In the genomic region with DNA sequence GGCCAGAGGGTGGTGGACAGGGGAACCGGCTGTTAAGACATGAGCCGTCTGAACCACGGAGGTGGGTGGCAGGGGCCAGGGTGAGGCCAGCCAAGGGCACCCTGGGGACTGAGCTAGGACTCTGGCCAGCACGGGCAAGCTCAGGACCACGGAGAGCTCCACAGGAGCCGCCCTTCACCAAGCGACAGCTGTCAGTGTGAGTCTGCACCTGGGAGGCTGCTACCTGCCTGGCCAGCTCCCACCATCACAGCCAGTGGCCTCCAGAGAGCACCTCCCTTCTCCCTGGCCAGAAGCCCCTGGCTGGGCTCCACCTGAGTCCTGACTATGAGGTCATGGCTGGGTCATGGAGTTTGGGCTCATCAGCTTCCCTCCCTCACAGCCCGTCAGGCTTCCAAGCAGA, we compare ENCODE assay signal across 11 cellular contexts. TPM values are rescaled to one million over a fixed set of nuclear protein-coding genes. Genes with fewer than 3 reads are reported as not detected.
DNase-seq lines count a peak whose midpoint lies in the region; ATAC-seq and TF ChIP-seq lines count a peak whose summit lies in the region.
"Had no signal": no experiment of that assay in that cellular context is flagged by ENCODE, and none has a peak within 500 bp of the region (broad histone marks: within the 10 kb centered on the region; RNA-seq: fewer than 3 reads in every experiment).

No MANE protein-coding gene starts in this region.

- intact Hi-C loops in activated T-helper 2 cell treated with anti-CD3 and anti-CD28 coated beads, Interferon-gamma antibody, Interleukin-2, Interleukin-4, amounts not matched to agents 10 μg/mL and 5 μg/mL and 100 μg/mL, durations not matched to agents 14 hours and 24 hours and 36 hours (cut with micrococcal nuclease): no loop called here
- intact Hi-C loops in left colon (cut with DNase I, micrococcal nuclease) (no loop called here), prostate gland (cut with DNase I) (no loop called here)

- no peaks in the 10 kb centered on the region for H3K9me3 Mint-ChIP-seq in activated T-helper 2 cell treated with anti-CD3 and anti-CD28 coated beads, Interferon-gamma antibody, Interleukin-2, Interleukin-4, amounts not matched to agents 10 μg/mL and 5 μg/mL and 100 μg/mL, durations not matched to agents 14 hours and 24 hours and 36 hours

- no peak overlapping the region for H3K27ac Mint-ChIP-seq in activated T-helper 2 cell treated with anti-CD3 and anti-CD28 coated beads, Interferon-gamma antibody, Interleukin-2, Interleukin-4, amounts not matched to agents 10 μg/mL and 5 μg/mL and 100 μg/mL, durations not matched to agents 14 hours and 24 hours and 36 hours

- no peaks in the 10 kb centered on the region for H3K4me1 ChIP-seq in prostate gland (replicated peaks)
- H3K4me1 ChIP-seq: parathyroid adenoma had no signal

- no peak overlapping the region for H3K27ac ChIP-seq in prostate gland
- H3K27ac ChIP-seq: C4-2B, parathyroid adenoma had no signal

- H3K4me3 Mint-ChIP-seq in activated T-helper 2 cell treated with anti-CD3 and anti-CD28 coated beads, Interferon-gamma antibody, Interleukin-2, Interleukin-4, amounts not matched to agents 10 μg/mL and 5 μg/mL and 100 μg/mL, durations not matched to agents 14 hours and 24 hours and 36 hours (ENCODE audit: low read depth): no peak overlapping the region

- H3K36me3 Mint-ChIP-seq in activated T-helper 2 cell treated with anti-CD3 and anti-CD28 coated beads, Interferon-gamma antibody, Interleukin-2, Interleukin-4, amounts not matched to agents 10 μg/mL and 5 μg/mL and 100 μg/mL, durations not matched to agents 14 hours and 24 hours and 36 hours (ENCODE audit: low read depth): no peaks in the 10 kb centered on the region

- no peak for TF ChIP-seq POLR2A in prostate gland (IDR thresholded peaks at IDR 0.05)

- peak; percentile 46 for DNase-seq in AG08396 (ENCODE audit: low spot score)
- peak; percentile 48 for DNase-seq in HT-29 (ENCODE audit: low spot score)
- peak; percentile 14 for DNase-seq in activated T-helper 2 cell treated with anti-CD3 and anti-CD28 coated beads, Interferon-gamma antibody, Interleukin-2, Interleukin-4, amounts not matched to agents 10 μg/mL and 5 μg/mL and 100 μg/mL, durations not matched to agents 14 hours and 24 hours and 36 hours (ENCODE audit: low spot score)
- DNase-seq in left colon: peak in 1 of 2 donors; percentile 66
- no peak for DNase-seq in prostate gland (ENCODE audit: low spot score)
- no peak for DNase-seq in NCI-H187 (lab: John Stamatoyannopoulos, UW)
- DNase-seq: amniotic stem cell had no signal

- H3K4me1 Mint-ChIP-seq in activated T-helper 2 cell treated with anti-CD3 and anti-CD28 coated beads, Interferon-gamma antibody, Interleukin-2, Interleukin-4, amounts not matched to agents 10 μg/mL and 5 μg/mL and 100 μg/mL, durations not matched to agents 14 hours and 24 hours and 36 hours (ENCODE audit: low read depth): no peaks in the 10 kb centered on the region

- ATAC-seq in left colon (peak; percentile 59), HG03175 (IDR thresholded peaks at IDR 0.05; ENCODE audit: unreplicated experiment) (no peak), HG02763 (IDR thresholded peaks at IDR 0.05; ENCODE audit: unreplicated experiment) (no peak)

- H3K36me3 ChIP-seq in prostate gland: no peaks in the 10 kb centered on the region

- H3K4me3 ChIP-seq in prostate gland: no peak overlapping the region

- no peaks in the 10 kb centered on the region for H3K9me3 ChIP-seq in prostate gland

- WGBS in prostate gland: 39% methylated on average over 8 of the region's 8 CpGs

- no peak for TF ChIP-seq CTCF in prostate gland (IDR thresholded peaks at IDR 0.05)

- H3K27me3 Mint-ChIP-seq in activated T-helper 2 cell treated with anti-CD3 and anti-CD28 coated beads, Interferon-gamma antibody, Interleukin-2, Interleukin-4, amounts not matched to agents 10 μg/mL and 5 μg/mL and 100 μg/mL, durations not matched to agents 14 hours and 24 hours and 36 hours (ENCODE audit: low read depth): no peaks in the 10 kb centered on the region

- no peaks in the 10 kb centered on the region for H3K27me3 ChIP-seq in prostate gland (replicated peaks; ENCODE audit: insufficient read depth)

RNA-seq across cellular contexts. Expression of a gene that starts 21.6 kb away (rescaled TPM):
- total RNA-seq in HT-29 (2014; rRNA removed; shearing (Covaris generic)): 1.0 and 1.6 TPM in 2 replicates
- total RNA-seq in activated T-helper 2 cell treated with anti-CD3 and anti-CD28 coated beads, Interferon-gamma antibody, Interleukin-2, Interleukin-4, amounts not matched to agents 10 μg/mL and 5 μg/mL and 100 μg/mL, durations not matched to agents 14 hours and 24 hours and 36 hours: 0.11 and 0.21 TPM in 2 replicates
- 10 to 100 TPM in 1 of 2 donors, 1 to 10 TPM in 1; 5.6 to 10.7 TPM for total RNA-seq in left colon
- 1 to 10 TPM in 1 of 2 donors, under 1 TPM in 1; 0.82 to 7.4 TPM for total RNA-seq in prostate gland

RNA-seq across cellular contexts. Expression of a gene that starts 23.6 kb away (rescaled TPM):
- total RNA-seq in HT-29 (2014; rRNA removed; shearing (Covaris generic)): 16.9 and 19.0 TPM in 2 replicates
- total RNA-seq in activated T-helper 2 cell treated with anti-CD3 and anti-CD28 coated beads, Interferon-gamma antibody, Interleukin-2, Interleukin-4, amounts not matched to agents 10 μg/mL and 5 μg/mL and 100 μg/mL, durations not matched to agents 14 hours and 24 hours and 36 hours: 46.9 and 47.5 TPM in 2 replicates
- total RNA-seq in left colon (10 to 100 TPM; 33.1 to 36.3 TPM), prostate gland (10 to 100 TPM; 24.0 to 38.6 TPM)

RNA-seq across cellular contexts. Expression of a gene that starts 41.9 kb away (rescaled TPM):
- total RNA-seq in HT-29 (2014; rRNA removed; shearing (Covaris generic)): 314 and 320 TPM in 2 replicates
- 339 and 348 TPM in 2 replicates for total RNA-seq in activated T-helper 2 cell treated with anti-CD3 and anti-CD28 coated beads, Interferon-gamma antibody, Interleukin-2, Interleukin-4, amounts not matched to agents 10 μg/mL and 5 μg/mL and 100 μg/mL, durations not matched to agents 14 hours and 24 hours and 36 hours
- total RNA-seq in left colon (100 to 1,000 TPM; 256 to 277 TPM), prostate gland (100 to 1,000 TPM; 294 to 334 TPM)

RNA-seq across cellular contexts. Expression of a gene that starts 54.1 kb away (rescaled TPM):
- total RNA-seq in HT-29 (2014; rRNA removed; shearing (Covaris generic)): 250 and 300 TPM in 2 replicates
- total RNA-seq in activated T-helper 2 cell treated with anti-CD3 and anti-CD28 coated beads, Interferon-gamma antibody, Interleukin-2, Interleukin-4, amounts not matched to agents 10 μg/mL and 5 μg/mL and 100 μg/mL, durations not matched to agents 14 hours and 24 hours and 36 hours: 76.9 and 78.4 TPM in 2 replicates
- total RNA-seq in left colon: 10 to 100 TPM; 57.6 to 60.7 TPM
- total RNA-seq in prostate gland: 100 to 1,000 TPM; 186 to 264 TPM

Comparison
In these comparisons a context has a peak if more than half of its experiments do, and no peak if none do; other contexts are left out.
1. DNase-seq: peak in AG08396 (single experiment), HT-29 (single experiment) and activated T-helper 2 cell treated with anti-CD3 and anti-CD28 coated beads, Interferon-gamma antibody, Interleukin-2, Interleukin-4, amounts not matched to agents 10 μg/mL and 5 μg/mL and 100 μg/mL, durations not matched to agents 14 hours and 24 hours and 36 hours (single experiment); none in prostate gland (single experiment) and NCI-H187 (0 of 2).